In genomic region chr7:127588019-127588696, GRCh38 we compare ENCODE assay signal across 8 cellular contexts. TPM values are rescaled to one million over a fixed set of nuclear protein-coding genes. Genes with fewer than 3 reads are reported as not detected.
DNase-seq lines count a peak whose midpoint lies in the region; ATAC-seq and TF ChIP-seq lines count a peak whose summit lies in the region.

Gene ARF5, plus strand, starts transcription at chr7:127588411. Its CDS starts 88 bp downstream, at chr7:127588499.

- peak within 1 kb of the TSS; percentile 96 for H3K4me2 ChIP-seq in BLaER1

- H3K4me3 ChIP-seq in BLaER1: peak within 1 kb of the TSS; percentile 98
- peak within 1 kb of the TSS; percentile 99 to 100 (median 99) for H3K4me3 ChIP-seq in right lobe of liver

- no peak for TF ChIP-seq CTCF in right lobe of liver (IDR thresholded peaks at IDR 0.05)

- H3K27ac ChIP-seq in BLaER1 (peak within 1 kb of the TSS; percentile 87), right lobe of liver (peak within 1 kb of the TSS; percentile 85 to 92 (median 89))

- H3K4me1 ChIP-seq in BLaER1: peaks cover 44% of the 10 kb centered on the region
- peaks cover 0 to 29% (median 16%) of the 10 kb centered on the region in 4 donors for H3K4me1 ChIP-seq in right lobe of liver

- H3K27me3 ChIP-seq in BLaER1 (no peaks in the 10 kb centered on the region), right lobe of liver (no peaks in the 10 kb centered on the region)

- peaks cover 40% of the 10 kb centered on the region for H4K20me1 ChIP-seq in BLaER1

- ATAC-seq in HG03457 (IDR thresholded peaks at IDR 0.05; ENCODE audit: unreplicated experiment) (peak; percentile 70), right lobe of liver (peak; percentile 86 to 94 (median 91))

- intact Hi-C loops in right lobe of liver (cut with DNase I): no loop called here

- H3K9ac ChIP-seq in BLaER1: peak within 1 kb of the TSS; percentile 92

- TF ChIP-seq POLR2A in right lobe of liver (IDR thresholded peaks at IDR 0.05): peak; percentile 67

- peak; percentile 87 for DNase-seq in GM19240 (ENCODE audit: insufficient read length, low spot score)
- peak; percentile 48 for DNase-seq in NCI-H748 treated with DMSO at 0.1 percent for 48 hours (lab: John Stamatoyannopoulos, UW)
- peak; percentile 89 for DNase-seq in activated CD4-positive, alpha-beta T cell treated with anti-CD3 and anti-CD28 coated beads, Interleukin-2, amount 50 U/mL, for 48 hours
- peak; percentile 42 to 87 for DNase-seq in dermis microvascular lymphatic vessel endothelial cell (ENCODE audit: low read depth in 2 of 2)
- peak; percentile 94 to 95 (median 94) for DNase-seq in right lobe of liver
- DNase-seq in stimulated activated CD4-positive, alpha-beta T cell treated with anti-CD3 and anti-CD28 coated beads, Interleukin-4, amount 100 ng/mL, for 4 hours: peak; percentile 86 to 90

- H3K9me3 ChIP-seq in BLaER1: no peaks in the 10 kb centered on the region
- no peaks in the 10 kb centered on the region for H3K9me3 ChIP-seq in right lobe of liver

- WGBS in right lobe of liver (ENCODE audit: insufficient coverage, low coverage, low lambda C conversion rate, missing lambda C conversion rate): 0% methylated on average over 6 of the region's 77 CpGs

- H3K36me3 ChIP-seq in BLaER1: peaks cover 34% of the 10 kb centered on the region
- H3K36me3 ChIP-seq in right lobe of liver: peaks cover 0 to 22% (median 5%) of the 10 kb centered on the region in 4 donors

RNA-seq across cellular contexts. Expression of gene ARF5, which starts in this region (rescaled TPM):
- total RNA-seq in dermis microvascular lymphatic vessel endothelial cell (170 and 179 TPM in 2 replicates), right lobe of liver (100 to 1,000 TPM in 1 of 6 experiments, 10 to 100 TPM in 5; 51.7 to 105 (median 60.8) TPM)

Comparison
In these comparisons a context has a peak if more than half of its experiments do, and no peak if none do; other contexts are left out.
1. Peak in every context shown above with its lines: DNase-seq, ATAC-seq, H3K4me3 ChIP-seq and H3K27ac ChIP-seq.